In genomic region chr19:13864513-13865242, GRCh38 we compare ENCODE assay signal across 8 cellular contexts. TPM values are rescaled to one million over a fixed set of nuclear protein-coding genes. Genes with fewer than 3 reads are reported as not detected.
DNase-seq lines count a peak whose midpoint lies in the region; ATAC-seq lines count a peak whose summit lies in the region.

No MANE protein-coding gene starts in this region.

- POLR2A ChIA-PET in activated CD4-positive, alpha-beta memory T cell treated with anti-CD3 and anti-CD28 coated beads, Interleukin-2, amount 10 ng/mL, durations not matched to agents 7 days and 5 days (lab: Charles Lee), result interaction anchor here (0.8 to 5.4 kb wide), 2 partner anchors 28 to 79 kb away, joined by 3 to 66 read pairs; no protein-coding TSS in a partner anchor

- ATAC-seq in GM18861 (IDR thresholded peaks at IDR 0.05; ENCODE audit: unreplicated experiment) (no peak), GM21619 (IDR thresholded peaks at IDR 0.05; ENCODE audit: unreplicated experiment) (no peak)

- H3K27me3 ChIP-seq in thymus (ENCODE audit: control insufficient read depth, insufficient read depth), result peaks cover 4% of the 10 kb centered on the region

- H3K4me1 Mint-ChIP-seq in activated CD4-positive, alpha-beta memory T cell treated with anti-CD3 and anti-CD28 coated beads, Interleukin-2, amount 10 ng/mL, durations not matched to agents 7 days and 5 days, result peaks cover 44% of the 10 kb centered on the region
- H3K4me1 Mint-ChIP-seq in immature natural killer cell, result peaks cover 33 to 35% of the 10 kb centered on the region in 2 donors

- H3K27me3 Mint-ChIP-seq in activated CD4-positive, alpha-beta memory T cell treated with anti-CD3 and anti-CD28 coated beads, Interleukin-2, amount 10 ng/mL, durations not matched to agents 7 days and 5 days, result peaks cover 29% of the 10 kb centered on the region
- H3K27me3 Mint-ChIP-seq in immature natural killer cell (ENCODE audit: low read depth in 3 of 3), result peaks cover 15 to 30% (median 30%) of the 10 kb centered on the region in 3 donors

- DNase-seq in activated CD8-positive, alpha-beta memory T cell treated with anti-CD3 and anti-CD28 coated beads, Interleukin-2, amount 50 U/mL, for 48 hours, result peak; percentile 55
- DNase-seq in activated CD8-positive, alpha-beta memory T cell treated with anti-CD3 and anti-CD28 coated beads, Interleukin-2, amount 50 U/mL, for 4 hours, result no peak
- DNase-seq in activated CD4-positive, alpha-beta memory T cell treated with anti-CD3 and anti-CD28 coated beads, Interleukin-2, amount 10 ng/mL, durations not matched to agents 7 days and 5 days, result no peak
- DNase-seq in immature natural killer cell (no peak), inferior parietal cortex (ENCODE audit: extremely low spot score) (no peak)

- peak overlapping the region; percentile 67 for H3K4me3 Mint-ChIP-seq in activated CD4-positive, alpha-beta memory T cell treated with anti-CD3 and anti-CD28 coated beads, Interleukin-2, amount 10 ng/mL, durations not matched to agents 7 days and 5 days
- H3K4me3 Mint-ChIP-seq in immature natural killer cell, result peak overlapping the region; percentile 67 to 86 (median 78)

- WGBS in thymus, result 6% methylated on average over 64 of the region's 64 CpGs

- no peak overlapping the region for H3K27ac Mint-ChIP-seq in activated CD4-positive, alpha-beta memory T cell treated with anti-CD3 and anti-CD28 coated beads, Interleukin-2, amount 10 ng/mL, durations not matched to agents 7 days and 5 days
- peak overlapping the region in 4 of 6 donors; percentile 28 to 71 (median 37) for H3K27ac Mint-ChIP-seq in immature natural killer cell

- no peaks in the 10 kb centered on the region for H3K36me3 Mint-ChIP-seq in activated CD4-positive, alpha-beta memory T cell treated with anti-CD3 and anti-CD28 coated beads, Interleukin-2, amount 10 ng/mL, durations not matched to agents 7 days and 5 days (ENCODE audit: low read depth)
- H3K36me3 Mint-ChIP-seq in immature natural killer cell, result peaks cover 0 to 4% (median 0%) of the 10 kb centered on the region in 3 donors

- H3K9me3 ChIP-seq in thymus (ENCODE audit: control insufficient read depth), result no peaks in the 10 kb centered on the region

- H3K9me3 Mint-ChIP-seq in activated CD4-positive, alpha-beta memory T cell treated with anti-CD3 and anti-CD28 coated beads, Interleukin-2, amount 10 ng/mL, durations not matched to agents 7 days and 5 days, result no peaks in the 10 kb centered on the region
- H3K9me3 Mint-ChIP-seq in immature natural killer cell, result peaks cover 0 to 1% (median 0%) of the 10 kb centered on the region in 6 donors

- peak overlapping the region; percentile 70 for H3K4me3 ChIP-seq in thymus (ENCODE audit: low read length)

- H3K27ac ChIP-seq in thymus (ENCODE audit: low read depth), result no peak overlapping the region

- peaks cover 37% of the 10 kb centered on the region for H3K4me1 ChIP-seq in thymus (ENCODE audit: control insufficient read depth, insufficient read depth, low read length)

- no peaks in the 10 kb centered on the region for H3K36me3 ChIP-seq in thymus (ENCODE audit: control insufficient read depth, insufficient read depth)

- CTCF ChIA-PET in activated CD4-positive, alpha-beta memory T cell treated with anti-CD3 and anti-CD28 coated beads, Interleukin-2, amount 10 ng/mL, durations not matched to agents 7 days and 5 days (lab: Charles Lee), result interaction anchor here (2.7 to 6.1 kb wide), 2 partner anchors 7 to 78 kb away, joined by 17 to 190 read pairs; no protein-coding TSS in a partner anchor

RNA-seq across cellular contexts. Expression of gene NANOS3, which starts 12.3 kb away (rescaled TPM):
- under 1 TPM; 0.65 to 0.95 TPM for total RNA-seq in activated CD4-positive, alpha-beta memory T cell treated with anti-CD3 and anti-CD28 coated beads, Interleukin-2, amount 10 ng/mL, durations not matched to agents 7 days and 5 days
- polyA plus RNA-seq in immature natural killer cell (not detected), thymus (2.6 TPM)

RNA-seq across cellular contexts. Expression of gene BRME1, which starts 41.2 kb away (rescaled TPM):
- total RNA-seq in activated CD4-positive, alpha-beta memory T cell treated with anti-CD3 and anti-CD28 coated beads, Interleukin-2, amount 10 ng/mL, durations not matched to agents 7 days and 5 days, result 1 to 10 TPM; 3.8 to 4.4 TPM
- 10 to 100 TPM in 1 of 3 donors, 1 to 10 TPM in 2; 2.7 to 12.2 (median 6.9) TPM for polyA plus RNA-seq in immature natural killer cell
- polyA plus RNA-seq in thymus, result 2.0 TPM

RNA-seq across cellular contexts. Expression of gene CC2D1A, which starts 41.3 kb away (rescaled TPM):
- total RNA-seq in activated CD4-positive, alpha-beta memory T cell treated with anti-CD3 and anti-CD28 coated beads, Interleukin-2, amount 10 ng/mL, durations not matched to agents 7 days and 5 days, result 10 to 100 TPM; 30.6 to 32.7 TPM
- polyA plus RNA-seq in immature natural killer cell (10 to 100 TPM in 1 of 3 donors, 1 to 10 TPM in 2; 1.5 to 19.2 (median 5.8) TPM), thymus (26.7 TPM)
